In the genomic region with DNA sequence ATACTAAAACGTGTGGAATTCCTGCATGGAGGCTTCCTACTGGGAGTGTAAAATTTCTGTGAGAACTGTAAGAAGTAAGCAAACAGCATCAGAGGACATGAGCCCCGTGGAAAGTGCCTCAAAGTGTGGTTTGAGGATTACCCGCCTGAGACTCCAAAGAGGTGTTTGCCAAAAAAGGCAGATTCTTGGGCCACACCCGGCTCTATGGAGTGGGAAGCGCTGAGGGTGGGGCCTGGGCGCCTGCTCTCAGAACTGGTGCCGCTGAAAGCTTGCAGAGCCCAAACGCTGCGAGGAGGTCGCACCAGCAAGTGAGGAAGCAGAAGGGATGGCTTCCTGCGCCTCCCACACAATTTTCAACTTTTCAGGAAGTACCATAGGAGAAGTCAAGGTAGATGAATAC, we compare ENCODE assay signal across 8 cellular contexts. TPM values are rescaled to one million over a fixed set of nuclear protein-coding genes. Genes with fewer than 3 reads are reported as not detected.
DNase-seq lines count a peak whose midpoint lies in the region; ATAC-seq and TF ChIP-seq lines count a peak whose summit lies in the region.

No MANE protein-coding gene starts in this region.

- no TSS peak for BruUV-seq in mammary epithelial cell (replicated peaks; lab: Mats Ljungman, UMichigan)

- peaks cover 0 to 7% (median 2%) of the 10 kb centered on the region in 11 experiments; a peak in 12 of 22 replicates for H3K9me3 ChIP-seq in BLaER1 treated with 17β-estradiol and CSF1 and Interleukin-3, amounts not matched to agents 10 nM and 100 nM (replicated peaks in 1 of 11)
- H3K9me3 ChIP-seq in mammary epithelial cell (replicated peaks; ENCODE audit: insufficient read depth, low read length) (no peaks in the 10 kb centered on the region), muscle layer of colon (ENCODE audit: low read length) (no peaks in the 10 kb centered on the region)

- WGBS in mammary epithelial cell (ENCODE audit: low coverage, missing lambda C conversion rate) = 91% methylated on average over 11 of the region's 11 CpGs

- in situ Hi-C loops in mammary epithelial cell (cut with MboI; ENCODE audit: low sequenced_read_pairs in 2 of 2) = loop anchor here in 1 of 2 donors (10.0 kb wide), 2 partner anchors 173 to 283 kb away; a partner anchor contains a TSS

- H3K4me1 ChIP-seq in BLaER1 treated with 17β-estradiol and CSF1 and Interleukin-3, amounts not matched to agents 10 nM and 100 nM = peaks cover 19 to 56% (median 28%) of the 10 kb centered on the region in 10 experiments
- peaks cover 8% of the 10 kb centered on the region for H3K4me1 ChIP-seq in mammary epithelial cell (ENCODE audit: insufficient read depth, low read length)
- H3K4me1 ChIP-seq in muscle layer of colon (ENCODE audit: insufficient read depth, low read length) = peaks cover 23% of the 10 kb centered on the region

- H3K36me3 ChIP-seq in BLaER1 treated with 17β-estradiol and CSF1 and Interleukin-3, amounts not matched to agents 10 nM and 100 nM = no peaks in the 10 kb centered on the region
- H3K36me3 ChIP-seq in mammary epithelial cell (ENCODE audit: insufficient read depth, low read length) (no peaks in the 10 kb centered on the region), muscle layer of colon (ENCODE audit: insufficient read depth, low read length) (no peaks in the 10 kb centered on the region)

- no peaks in the 10 kb centered on the region for H3K79me2 ChIP-seq in mammary epithelial cell (ENCODE audit: insufficient read depth, low read length)

- CTCF ChIA-PET in mammary epithelial cell (lab: Charles Lee; ENCODE audit: low non-redundant PET) = interaction anchor here (0.6 kb wide), 1 partner anchor 193 kb away, joined by 4 read pairs; no protein-coding TSS in a partner anchor

- DNase-seq in NB4 (ENCODE audit: low read depth) (peak; percentile 33), mammary epithelial cell (no peak), occipital lobe (lab: John Stamatoyannopoulos, UW) (no peak)

- H2AFZ ChIP-seq in mammary epithelial cell (ENCODE audit: low read depth, low read length) = peak overlapping the region; percentile 42

- no peak for TF ChIP-seq POLR2A in NB4 (IDR thresholded peaks at IDR 0.05; ENCODE audit: extremely low read depth, insufficient read length)

- TF ChIP-seq CTCF in NB4 (IDR thresholded peaks at IDR 0.05; ENCODE audit: low read depth, low read length) (no peak), mammary epithelial cell (conservative IDR thresholded peaks at IDR 0.05 in 1 of 2, IDR thresholded peaks at IDR 0.05 in 1 of 2; ENCODE audit: extremely low read depth in 1 of 2, insufficient read depth in 1 of 2, low read depth in 1 of 2, low read length in 2 of 2) (no peak)

- ATAC-seq in HG02610 (IDR thresholded peaks at IDR 0.05; ENCODE audit: unreplicated experiment) = no peak
- ATAC-seq in HG03139 (IDR thresholded peaks at IDR 0.05; ENCODE audit: unreplicated experiment) = no peak
- no peak for ATAC-seq in HG03520 (IDR thresholded peaks at IDR 0.05; ENCODE audit: unreplicated experiment)

- peak overlapping the region; percentile 55 to 85 (median 74); a peak in 21 of 22 replicates for H3K9ac ChIP-seq in BLaER1 treated with 17β-estradiol and CSF1 and Interleukin-3, amounts not matched to agents 10 nM and 100 nM
- H3K9ac ChIP-seq in mammary epithelial cell (ENCODE audit: insufficient read depth, low read length) (no peak overlapping the region), muscle layer of colon (ENCODE audit: low read length) (peak overlapping the region; percentile 71)

- H3K27ac ChIP-seq in BLaER1 treated with 17β-estradiol and CSF1 and Interleukin-3, amounts not matched to agents 10 nM and 100 nM = peak overlapping the region; percentile 60 to 90 (median 79); a peak in 21 of 22 replicates
- H3K27ac ChIP-seq in mammary epithelial cell (ENCODE audit: insufficient read depth, low read depth, low read length) (no peak overlapping the region), muscle layer of colon (ENCODE audit: low read depth, low read length) (peak overlapping the region; percentile 98)

- intact Hi-C loops in mammary epithelial cell (cut with micrococcal nuclease) = loop anchor here (5.0 kb wide), 1 partner anchor 115 kb away; no protein-coding TSS in a partner anchor

- H4K20me1 ChIP-seq in BLaER1 treated with 17β-estradiol and CSF1 and Interleukin-3, amounts not matched to agents 10 nM and 100 nM = no peaks in the 10 kb centered on the region
- H4K20me1 ChIP-seq in mammary epithelial cell (ENCODE audit: insufficient read depth, low read length) = no peaks in the 10 kb centered on the region

- peak overlapping the region; percentile 63 to 89 (median 80) for H3K4me2 ChIP-seq in BLaER1 treated with 17β-estradiol and CSF1 and Interleukin-3, amounts not matched to agents 10 nM and 100 nM
- H3K4me2 ChIP-seq in mammary epithelial cell (ENCODE audit: insufficient read depth, low read depth, low read length) = no peak overlapping the region

- no peaks in the 10 kb centered on the region for H3K27me3 ChIP-seq in BLaER1 treated with 17β-estradiol and CSF1 and Interleukin-3, amounts not matched to agents 10 nM and 100 nM
- H3K27me3 ChIP-seq in mammary epithelial cell (ENCODE audit: insufficient read depth, low read length) (no peaks in the 10 kb centered on the region), muscle layer of colon (ENCODE audit: control insufficient read depth in 1 of 2, insufficient read depth in 2 of 2, low read length in 2 of 2) (no peaks in the 10 kb centered on the region)

- dilution Hi-C loops in mammary epithelial cell (cut with HindIII; ENCODE audit: low sequenced_read_pairs) = no loop called here

- H3K4me3 ChIP-seq in BLaER1 treated with 17β-estradiol and CSF1 and Interleukin-3, amounts not matched to agents 10 nM and 100 nM = peak overlapping the region in 2 of 10 experiments; percentile 9 to 38; a peak in 3 of 20 replicates
- no peak overlapping the region for H3K4me3 ChIP-seq in NB4 (ENCODE audit: low read depth, low read length)
- no peak overlapping the region for H3K4me3 ChIP-seq in mammary epithelial cell (replicated peaks in 1 of 3; ENCODE audit: insufficient read depth in 1 of 3, low read depth in 2 of 3, low read length in 3 of 3)
- H3K4me3 ChIP-seq in muscle layer of colon (ENCODE audit: low read depth in 1 of 2, low read length in 2 of 2) = peak overlapping the region in 1 of 2 donors; percentile 18

RNA-seq across cellular contexts. Expression of a gene that starts 43.0 kb away (rescaled TPM):
- total RNA-seq in mammary epithelial cell = 10 to 100 TPM; 15.7 to 31.2 TPM
- polyA plus RNA-seq in mammary epithelial cell = 23.2 TPM
- 48.2 TPM for polyA minus RNA-seq in mammary epithelial cell
- total RNA-seq in occipital lobe = 28.2 TPM
